Comparison of ENCODE assay signal across 12 cellular contexts in genomic region chr12:47551426-47551851, GRCh38.
A peak's percentile ranks its signal among the peaks of the same experiment; 100 is the strongest.
DNase-seq lines count a peak whose midpoint lies in the region; ATAC-seq and TF ChIP-seq lines count a peak whose summit lies in the region.
"Had no signal": no experiment of that assay in that cellular context is flagged by ENCODE, and none has a peak within 500 bp of the region (broad histone marks: within the 10 kb centered on the region; RNA-seq: fewer than 3 reads in every experiment).

No MANE protein-coding gene starts in this region.

- H3K9me2 ChIP-seq in GM23248 (ENCODE audit: insufficient read depth), result no peaks in the 10 kb centered on the region

- no peak for TF ChIP-seq CTCF in left ventricle myocardium inferior (IDR thresholded peaks at IDR 0.05; ENCODE audit: borderline replicate concordance)

- H4K20me1 ChIP-seq in GM23248 (ENCODE audit: insufficient read depth), result no peaks in the 10 kb centered on the region

- no peaks in the 10 kb centered on the region; the same call in 1 of the 2 replicates for H3F3A ChIP-seq in GM23248 (ENCODE audit: insufficient read depth)

- intact Hi-C loops in left ventricle myocardium inferior (cut with micrococcal nuclease), result no loop called here

- H3K36me3 ChIP-seq in GM23248 (ENCODE audit: low read depth) (no peaks in the 10 kb centered on the region), left ventricle myocardium inferior (no peaks in the 10 kb centered on the region)

- no peaks in the 10 kb centered on the region for H3K79me2 ChIP-seq in GM23248 (ENCODE audit: insufficient read depth)

- H3K9ac ChIP-seq in GM23248, result no peak overlapping the region

- H3K9me3 ChIP-seq in GM23248 (ENCODE audit: low read depth) (no peaks in the 10 kb centered on the region), left ventricle myocardium inferior (replicated peaks) (peaks cover 21% of the 10 kb centered on the region)

- H3K27ac ChIP-seq in GM23248, result no peak overlapping the region
- peak overlapping the region; percentile 41 for H3K27ac ChIP-seq in left ventricle myocardium inferior (replicated peaks)
- H3K27ac ChIP-seq: coronary artery had no signal

- H3K4me1 ChIP-seq in GM23248 (ENCODE audit: insufficient read depth) (peaks cover 13% of the 10 kb centered on the region), left ventricle myocardium inferior (no peaks in the 10 kb centered on the region)

- WGBS in GM23248 (ENCODE audit: low coverage in 1 of 2, low lambda C conversion rate in 2 of 2, missing lambda C conversion rate in 2 of 2), 2 experiments, result 2 to 9% methylated on average over 3 of the region's 3 CpGs

- H3K27me3 ChIP-seq in GM23248 (replicated peaks; ENCODE audit: insufficient read depth), result no peaks in the 10 kb centered on the region
- H3K27me3 ChIP-seq in left ventricle myocardium inferior (ENCODE audit: low read depth), result peaks cover 2% of the 10 kb centered on the region

- H3K4me2 ChIP-seq in GM23248 (ENCODE audit: unreplicated experiment), result no peak overlapping the region

- H2AFZ ChIP-seq in GM23248, result no peak overlapping the region

- in situ Hi-C loops in GM23248 (cut with MboI), result no loop called here

- DNase-seq in GM23248, result peak; percentile 74
- DNase-seq in amniotic epithelial cell (ENCODE audit: low read depth), result peak; percentile 88
- no peak for DNase-seq in left ventricle myocardium inferior
- peak; percentile 22 for DNase-seq in renal cortical epithelial cell (ENCODE audit: low read depth)
- DNase-seq in activated CD8-positive, alpha-beta memory T cell treated with anti-CD3 and anti-CD28 coated beads, Interleukin-2, amount 50 U/mL, for 4 hours, result no peak
- no peak for DNase-seq in NK-92 (lab: John Stamatoyannopoulos, UW; ENCODE audit: unreplicated experiment)
- DNase-seq: activated CD4-positive, alpha-beta T cell treated with anti-CD3 and anti-CD28 coated beads, Interleukin-2, amount 50 U/mL, for 48 hours; activated naive CD4-positive, alpha-beta T cell treated with anti-CD3 and anti-CD28 coated beads, Interleukin-2, amount 50 U/mL, for 16 hours; NCI-H146 had no signal

- no peak overlapping the region for H3K4me3 ChIP-seq in GM23248
- H3K4me3 ChIP-seq in left ventricle myocardium inferior, result no peak overlapping the region
- H3K4me3 ChIP-seq: coronary artery had no signal

- ATAC-seq in GM21529 (IDR thresholded peaks at IDR 0.05; ENCODE audit: unreplicated experiment) (no peak), GM21619 (IDR thresholded peaks at IDR 0.05; ENCODE audit: unreplicated experiment) (no peak)

Comparison
In these comparisons a context has a peak if more than half of its experiments do, and no peak if none do; other contexts are left out.
1. DNase-seq: peak in GM23248 (single experiment), amniotic epithelial cell (single experiment) and renal cortical epithelial cell (single experiment); none in left ventricle myocardium inferior (single experiment), activated CD8-positive, alpha-beta memory T cell treated with anti-CD3 and anti-CD28 coated beads, Interleukin-2, amount 50 U/mL, for 4 hours (single experiment) and NK-92 (single experiment).